26 cellular contexts compared by ENCODE assay signal in the genomic region with DNA sequence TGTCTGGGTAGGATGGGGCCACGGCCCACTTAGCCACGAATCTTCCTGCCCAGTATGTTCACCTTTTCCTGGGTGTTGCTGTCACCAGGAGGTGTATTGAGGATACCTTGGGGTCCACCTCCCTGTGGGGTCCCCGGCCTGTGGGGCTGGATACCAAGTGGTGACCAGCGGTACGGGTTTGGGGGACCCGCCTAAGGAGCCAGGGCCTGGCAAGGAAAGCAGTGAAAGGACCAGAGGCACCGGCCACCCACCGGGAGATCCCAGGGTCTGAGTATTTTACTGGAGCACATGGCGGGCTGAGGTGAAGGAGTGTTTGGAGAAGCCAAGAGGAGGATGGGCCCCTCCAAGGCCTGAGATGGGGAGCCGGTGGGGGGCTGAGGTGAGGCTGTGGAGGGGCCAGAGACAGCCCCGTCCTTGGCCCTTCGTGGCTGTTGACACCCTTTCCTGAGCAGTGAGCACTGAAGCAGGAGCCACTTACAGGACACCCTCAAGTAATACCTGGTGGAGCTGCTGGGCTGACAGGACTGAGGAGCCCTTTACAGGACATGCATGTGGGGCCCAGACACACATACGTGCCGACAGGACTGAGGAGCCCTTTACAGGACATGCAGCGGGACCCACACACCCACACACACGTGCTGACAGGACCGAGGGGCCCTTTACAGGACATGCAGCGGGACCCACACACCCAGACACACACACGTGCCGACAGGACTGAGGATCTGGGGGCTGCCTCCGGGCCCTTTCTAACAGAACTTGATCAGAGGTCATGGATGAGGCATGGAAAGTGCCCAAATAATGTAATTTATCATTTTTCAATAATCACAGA. TPM values are rescaled to one million over a fixed set of nuclear protein-coding genes. Genes with fewer than 3 reads are reported as not detected.
"Had no signal": no experiment of that assay in that cellular context is flagged by ENCODE, and none has a peak within 500 bp of the region (broad histone marks: within the 10 kb centered on the region; RNA-seq: fewer than 3 reads in every experiment).

No MANE protein-coding gene starts in this region.

- H3K4me1 ChIP-seq: left lung, psoas muscle had no signal

- H3K9me3 ChIP-seq: psoas muscle had no signal

- H3K27me3 ChIP-seq: left lung had no signal

- H3K27me3 Mint-ChIP-seq: activated CD4-positive, alpha-beta T cell treated with anti-CD3 and anti-CD28 coated beads, Interleukin-2, amount 10 ng/mL, durations not matched to agents 7 days and 5 days; activated naive CD8-positive, alpha-beta T cell; stimulated activated naive CD8-positive, alpha-beta T cell treated with anti-CD3 and anti-CD28 coated beads, Interleukin-15, amount 100 ng/mL, for 72 hours had no signal

- H3K27ac ChIP-seq: left lung, psoas muscle, skin epidermis had no signal

- DNase-seq: activated CD4-positive, alpha-beta T cell treated with anti-CD3 and anti-CD28 coated beads, Interleukin-2, amount 10 ng/mL, durations not matched to agents 7 days and 5 days; activated CD8-positive, alpha-beta T cell treated with anti-CD3 and anti-CD28 coated beads, Interleukin-2, amount 10 ng/mL, durations not matched to agents 7 days and 5 days; activated gamma-delta T cell; amygdala; caudate nucleus; endodermal cell; foreskin melanocyte; glutamatergic neuron; hippocampal formation; left lung; psoas muscle; right cardiac atrium; stimulated activated CD4-positive, alpha-beta T cell treated with anti-CD3 and anti-CD28 coated beads, Interleukin-15, amount 100 ng/mL, for 24 hours; stimulated activated CD4-positive, alpha-beta T cell treated with anti-CD3 and anti-CD28 coated beads, Interleukin-2, amount 100 ng/mL, for 48 hours; stimulated activated naive CD8-positive, alpha-beta T cell treated with anti-CD3 and anti-CD28 coated beads, Interleukin-15, amount 100 ng/mL, for 72 hours; T1000; trophoblast cell had no signal

- H3K4me3 Mint-ChIP-seq: activated CD4-positive, alpha-beta T cell treated with anti-CD3 and anti-CD28 coated beads, Interleukin-2, amount 10 ng/mL, durations not matched to agents 7 days and 5 days; activated CD8-positive, alpha-beta T cell treated with anti-CD3 and anti-CD28 coated beads, Interleukin-2, amount 10 ng/mL, durations not matched to agents 7 days and 5 days; activated naive CD8-positive, alpha-beta T cell; endodermal cell; stimulated activated naive CD8-positive, alpha-beta T cell treated with anti-CD3 and anti-CD28 coated beads, Interleukin-15, amount 100 ng/mL, for 72 hours had no signal

- H3K27ac Mint-ChIP-seq: activated CD4-positive, alpha-beta T cell treated with anti-CD3 and anti-CD28 coated beads, Interleukin-2, amount 10 ng/mL, durations not matched to agents 7 days and 5 days; activated CD8-positive, alpha-beta T cell treated with anti-CD3 and anti-CD28 coated beads, Interleukin-2, amount 10 ng/mL, durations not matched to agents 7 days and 5 days; activated naive CD8-positive, alpha-beta T cell; endodermal cell had no signal

- ATAC-seq: activated CD4-positive, CD25-positive, alpha-beta regulatory T cell treated with anti-CD3 and anti-CD28 coated beads, Interleukin-2, amount 50 U/mL, for 24 hours; activated CD8-positive, alpha-beta T cell treated with anti-CD3 and anti-CD28 coated beads, Interleukin-2, amount 10 ng/mL, durations not matched to agents 7 days and 5 days; left lung; psoas muscle; right cardiac atrium; stimulated activated naive CD8-positive, alpha-beta T cell treated with anti-CD3 and anti-CD28 coated beads, Interleukin-15, amount 100 ng/mL, for 72 hours had no signal

- H3K4me1 Mint-ChIP-seq: activated CD4-positive, alpha-beta T cell treated with anti-CD3 and anti-CD28 coated beads, Interleukin-2, amount 10 ng/mL, durations not matched to agents 7 days and 5 days; endodermal cell; stimulated activated naive CD8-positive, alpha-beta T cell treated with anti-CD3 and anti-CD28 coated beads, Interleukin-15, amount 100 ng/mL, for 72 hours had no signal

- H3K4me3 ChIP-seq: left lung, psoas muscle, skin epidermis had no signal

RNA-seq across cellular contexts. Expression of a gene that starts 38.4 kb away (rescaled TPM):
- total RNA-seq: activated CD4-positive, alpha-beta T cell treated with anti-CD3 and anti-CD28 coated beads, Interleukin-2, amount 10 ng/mL, durations not matched to agents 7 days and 5 days; activated CD8-positive, alpha-beta T cell treated with anti-CD3 and anti-CD28 coated beads, Interleukin-2, amount 10 ng/mL, durations not matched to agents 7 days and 5 days; endodermal cell; epithelial cell of proximal tubule; fibroblast of lung; kidney epithelial cell; left lung; mononuclear cell; omental fat pad; psoas muscle; right cardiac atrium; T-helper 1 cell treated with Interleukin-12 subunit alpha and Interleukin-12 subunit beta and Interleukin-4 antibody, amounts not matched to agents 30 ng/mL and 1 ng/mL, for 36 hours had no signal
